ENCODE assay signal across 1 cellular context in the genomic region with DNA sequence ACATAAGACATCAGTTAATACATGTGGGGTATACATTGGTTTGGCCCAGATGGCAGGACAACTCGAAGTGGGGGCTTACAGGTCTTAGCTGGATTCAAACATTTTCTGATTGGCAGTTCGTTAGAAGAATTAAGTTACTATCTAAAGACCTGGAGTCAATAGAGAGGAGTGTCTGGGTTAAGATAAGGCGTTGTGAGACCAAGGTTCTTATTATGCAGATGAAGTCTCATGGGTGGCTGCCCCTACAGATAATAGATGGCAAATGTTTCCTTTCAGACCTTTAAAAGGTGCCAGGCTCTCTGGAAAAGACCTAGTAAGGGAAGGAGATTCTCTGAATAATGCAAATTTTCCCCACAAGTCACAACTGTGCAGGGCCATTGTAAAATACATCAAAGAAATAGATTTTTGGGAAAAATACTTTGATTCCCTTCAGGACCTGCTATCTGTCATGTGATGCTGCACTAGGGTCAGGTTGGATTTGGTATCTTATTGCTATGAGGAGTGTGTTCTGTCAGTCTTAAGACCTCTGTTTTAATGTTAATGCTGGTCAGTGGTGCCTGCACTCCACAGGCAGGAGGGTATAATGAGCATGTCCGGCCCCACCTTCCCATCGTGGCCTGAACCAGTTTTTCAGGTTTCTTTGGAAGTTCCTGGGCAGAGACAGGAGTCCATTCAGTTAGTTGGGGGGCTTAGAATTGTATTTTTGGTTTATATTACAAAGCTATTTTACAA.
A peak's percentile ranks its signal among the peaks of the same experiment; 100 is the strongest.
TF ChIP-seq lines count a peak whose summit lies in the region.

No MANE protein-coding gene starts in this region.

TF ChIP-seq in WTC11, 78 proteins besides CTCF, POLR2A, EP300 and RAD21 (continued from another document):
- TF ChIP-seq, protein P1, sequence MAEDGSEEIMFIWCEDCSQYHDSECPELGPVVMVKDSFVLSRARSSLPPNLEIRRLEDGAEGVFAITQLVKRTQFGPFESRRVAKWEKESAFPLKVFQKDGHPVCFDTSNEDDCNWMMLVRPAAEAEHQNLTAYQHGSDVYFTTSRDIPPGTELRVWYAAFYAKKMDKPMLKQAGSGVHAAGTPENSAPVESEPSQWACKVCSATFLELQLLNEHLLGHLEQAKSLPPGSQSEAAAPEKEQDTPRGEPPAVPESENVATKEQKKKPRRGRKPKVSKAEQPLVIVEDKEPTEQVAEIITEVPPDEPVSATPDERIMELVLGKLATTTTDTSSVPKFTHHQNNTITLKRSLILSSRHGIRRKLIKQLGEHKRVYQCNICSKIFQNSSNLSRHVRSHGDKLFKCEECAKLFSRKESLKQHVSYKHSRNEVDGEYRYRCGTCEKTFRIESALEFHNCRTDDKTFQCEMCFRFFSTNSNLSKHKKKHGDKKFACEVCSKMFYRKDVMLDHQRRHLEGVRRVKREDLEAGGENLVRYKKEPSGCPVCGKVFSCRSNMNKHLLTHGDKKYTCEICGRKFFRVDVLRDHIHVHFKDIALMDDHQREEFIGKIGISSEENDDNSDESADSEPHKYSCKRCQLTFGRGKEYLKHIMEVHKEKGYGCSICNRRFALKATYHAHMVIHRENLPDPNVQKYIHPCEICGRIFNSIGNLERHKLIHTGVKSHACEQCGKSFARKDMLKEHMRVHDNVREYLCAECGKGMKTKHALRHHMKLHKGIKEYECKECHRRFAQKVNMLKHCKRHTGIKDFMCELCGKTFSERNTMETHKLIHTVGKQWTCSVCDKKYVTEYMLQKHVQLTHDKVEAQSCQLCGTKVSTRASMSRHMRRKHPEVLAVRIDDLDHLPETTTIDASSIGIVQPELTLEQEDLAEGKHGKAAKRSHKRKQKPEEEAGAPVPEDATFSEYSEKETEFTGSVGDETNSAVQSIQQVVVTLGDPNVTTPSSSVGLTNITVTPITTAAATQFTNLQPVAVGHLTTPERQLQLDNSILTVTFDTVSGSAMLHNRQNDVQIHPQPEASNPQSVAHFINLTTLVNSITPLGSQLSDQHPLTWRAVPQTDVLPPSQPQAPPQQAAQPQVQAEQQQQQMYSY (CRISPR knock-in tag; IDR thresholded peaks at IDR 0.05): no peak
- TF ChIP-seq, protein P2, sequence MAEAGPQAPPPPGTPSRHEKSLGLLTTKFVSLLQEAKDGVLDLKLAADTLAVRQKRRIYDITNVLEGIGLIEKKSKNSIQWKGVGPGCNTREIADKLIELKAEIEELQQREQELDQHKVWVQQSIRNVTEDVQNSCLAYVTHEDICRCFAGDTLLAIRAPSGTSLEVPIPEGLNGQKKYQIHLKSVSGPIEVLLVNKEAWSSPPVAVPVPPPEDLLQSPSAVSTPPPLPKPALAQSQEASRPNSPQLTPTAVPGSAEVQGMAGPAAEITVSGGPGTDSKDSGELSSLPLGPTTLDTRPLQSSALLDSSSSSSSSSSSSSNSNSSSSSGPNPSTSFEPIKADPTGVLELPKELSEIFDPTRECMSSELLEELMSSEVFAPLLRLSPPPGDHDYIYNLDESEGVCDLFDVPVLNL (CRISPR knock-in tag; IDR thresholded peaks at IDR 0.05; ENCODE audit: borderline replicate concordance, low read depth): no peak
- TF ChIP-seq, protein P3, sequence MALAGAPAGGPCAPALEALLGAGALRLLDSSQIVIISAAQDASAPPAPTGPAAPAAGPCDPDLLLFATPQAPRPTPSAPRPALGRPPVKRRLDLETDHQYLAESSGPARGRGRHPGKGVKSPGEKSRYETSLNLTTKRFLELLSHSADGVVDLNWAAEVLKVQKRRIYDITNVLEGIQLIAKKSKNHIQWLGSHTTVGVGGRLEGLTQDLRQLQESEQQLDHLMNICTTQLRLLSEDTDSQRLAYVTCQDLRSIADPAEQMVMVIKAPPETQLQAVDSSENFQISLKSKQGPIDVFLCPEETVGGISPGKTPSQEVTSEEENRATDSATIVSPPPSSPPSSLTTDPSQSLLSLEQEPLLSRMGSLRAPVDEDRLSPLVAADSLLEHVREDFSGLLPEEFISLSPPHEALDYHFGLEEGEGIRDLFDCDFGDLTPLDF (CRISPR knock-in tag; IDR thresholded peaks at IDR 0.05): no peak
- TF ChIP-seq, protein P4, sequence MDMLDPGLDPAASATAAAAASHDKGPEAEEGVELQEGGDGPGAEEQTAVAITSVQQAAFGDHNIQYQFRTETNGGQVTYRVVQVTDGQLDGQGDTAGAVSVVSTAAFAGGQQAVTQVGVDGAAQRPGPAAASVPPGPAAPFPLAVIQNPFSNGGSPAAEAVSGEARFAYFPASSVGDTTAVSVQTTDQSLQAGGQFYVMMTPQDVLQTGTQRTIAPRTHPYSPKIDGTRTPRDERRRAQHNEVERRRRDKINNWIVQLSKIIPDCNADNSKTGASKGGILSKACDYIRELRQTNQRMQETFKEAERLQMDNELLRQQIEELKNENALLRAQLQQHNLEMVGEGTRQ (CRISPR knock-in tag; IDR thresholded peaks at IDR 0.05): peak; percentile 58
